In the genomic region with DNA sequence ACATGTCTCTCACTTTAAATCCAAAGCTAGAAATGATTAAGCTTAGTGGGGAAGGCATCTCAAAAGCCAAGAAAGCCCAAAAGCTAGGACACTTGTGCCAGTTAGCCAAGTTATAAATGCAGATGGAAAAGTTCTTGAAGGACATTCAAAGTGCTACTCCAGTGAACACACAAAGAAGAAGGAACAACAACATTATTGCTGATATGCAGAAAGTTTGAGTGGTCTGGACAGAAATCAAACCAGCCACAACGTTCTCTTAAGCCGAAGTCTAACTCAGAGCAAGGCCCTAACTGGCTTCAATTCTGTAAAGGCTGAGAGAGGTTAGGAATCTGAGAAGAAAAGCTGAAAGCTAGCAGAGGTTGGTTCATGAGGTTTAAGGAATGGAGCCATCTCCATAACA, we compare ENCODE assay signal across 22 cellular contexts.
"Had no signal": no experiment of that assay in that cellular context is flagged by ENCODE, and none has a peak within 500 bp of the region (broad histone marks: within the 10 kb centered on the region; RNA-seq: fewer than 3 reads in every experiment).

No MANE protein-coding gene starts in this region.

- H3K9ac ChIP-seq: neural progenitor cell had no signal

- H3K27me3 Mint-ChIP-seq: memory B cell had no signal

- H3K27ac Mint-ChIP-seq: memory B cell, mesothelial cell of epicardium, natural killer cell, neural progenitor cell had no signal

- H3K27me3 ChIP-seq: colonic mucosa, heart right ventricle, neural progenitor cell, ovary, right atrium auricular region, sigmoid colon, stomach had no signal

- ATAC-seq: natural killer cell had no signal

- H3K4me1 Mint-ChIP-seq: mesothelial cell of epicardium, natural killer cell, neural progenitor cell had no signal

- H3K9me3 ChIP-seq: colonic mucosa, heart right ventricle, left ventricle myocardium inferior, lower lobe of right lung, ovary, right atrium auricular region, sigmoid colon, stomach, thoracic aorta had no signal

- H2AFZ ChIP-seq: neural progenitor cell had no signal

- H3K4me1 ChIP-seq: colonic mucosa, neural progenitor cell had no signal

- H3K4me2 ChIP-seq: neural progenitor cell had no signal

- H3K36me3 ChIP-seq: colonic mucosa, ovary had no signal

- H3K4me3 ChIP-seq: colonic mucosa, heart right ventricle, left ventricle myocardium inferior, lower lobe of right lung, neural progenitor cell, ovary, right atrium auricular region, sigmoid colon, skin epidermis, stomach, thoracic aorta had no signal

- H3K27ac ChIP-seq: colonic mucosa, heart right ventricle, left ventricle myocardium inferior, lower lobe of right lung, neural progenitor cell, ovary, right atrium auricular region, sigmoid colon, skin epidermis, stomach, thoracic aorta had no signal

- H3K9me3 Mint-ChIP-seq: memory B cell, mesothelial cell of epicardium, natural killer cell, neural progenitor cell had no signal

- H3K4me3 Mint-ChIP-seq: memory B cell, mesothelial cell of epicardium, natural killer cell, neural progenitor cell had no signal

- DNase-seq: colonic mucosa; effector CD8-positive, alpha-beta T cell; heart right ventricle; hypothalamus; left ventricle myocardium inferior; lower lobe of right lung; natural killer cell; nucleus accumbens; ovary; sigmoid colon; stimulated activated CD4-positive, alpha-beta T cell treated with anti-CD3 and anti-CD28 coated beads, Interleukin-2, amount 100 ng/mL, for 24 hours; stimulated activated CD4-positive, alpha-beta T cell treated with anti-CD3 and anti-CD28 coated beads, Interleukin-4, amount 100 ng/mL, for 4 hours; stimulated activated naive CD4-positive, alpha-beta T cell; stomach; substantia nigra; trophoblast cell had no signal
